Comparison of ENCODE assay signal across 8 cellular contexts in genomic region chr17:51165680-51166197, GRCh38. TPM values are rescaled to one million over a fixed set of nuclear protein-coding genes. Genes with fewer than 3 reads are reported as not detected.
DNase-seq lines count a peak whose midpoint lies in the region; ATAC-seq and TF ChIP-seq lines count a peak whose summit lies in the region.

No MANE protein-coding gene starts in this region.

- H3K4me1 ChIP-seq in BE2C, result no peaks in the 10 kb centered on the region
- peaks cover 16% of the 10 kb centered on the region for H3K4me1 ChIP-seq in adipocyte (ENCODE audit: control insufficient read depth, insufficient read depth, low read length)
- peaks cover 9% of the 10 kb centered on the region for H3K4me1 ChIP-seq in smooth muscle cell (ENCODE audit: low read depth)

- H3K9me3 ChIP-seq in BE2C (no peaks in the 10 kb centered on the region), KOPT-K1 (ENCODE audit: insufficient read depth, low read length, poor library complexity, severe bottlenecking) (no peaks in the 10 kb centered on the region), adipocyte (ENCODE audit: control insufficient read depth, low read length) (no peaks in the 10 kb centered on the region), iPS-18c (ENCODE audit: control insufficient read depth, insufficient read depth, low read length) (peaks cover 3% of the 10 kb centered on the region), smooth muscle cell (replicated peaks; ENCODE audit: low read depth) (no peaks in the 10 kb centered on the region)

- H3K79me2 ChIP-seq in smooth muscle cell (ENCODE audit: low read depth), result peaks cover 16% of the 10 kb centered on the region

- no peak for TF ChIP-seq CTCF in BE2C (IDR thresholded peaks at IDR 0.05; ENCODE audit: low read depth, low read length)
- no peak for TF ChIP-seq CTCF in smooth muscle cell (IDR thresholded peaks at IDR 0.05; ENCODE audit: borderline replicate concordance, insufficient read depth, poor library complexity, severe bottlenecking)

- H4K20me1 ChIP-seq in smooth muscle cell (ENCODE audit: low read depth), result peaks cover 25% of the 10 kb centered on the region

- H3K4me3 ChIP-seq in BE2C (ENCODE audit: low read depth, low read length) (peak overlapping the region; percentile 94), adipocyte (ENCODE audit: low read length) (peak overlapping the region; percentile 94), iPS-18c (ENCODE audit: insufficient read depth, low read depth, low read length) (peak overlapping the region; percentile 96), smooth muscle cell (peak overlapping the region; percentile 92)

- H3K9ac ChIP-seq in adipocyte (ENCODE audit: low read length) (peak overlapping the region; percentile 95), smooth muscle cell (ENCODE audit: low read depth) (peak overlapping the region; percentile 86)

- H2AFZ ChIP-seq in smooth muscle cell (ENCODE audit: low read depth), result peak overlapping the region; percentile 69

- peak; percentile 22 for ATAC-seq in GM19043 (IDR thresholded peaks at IDR 0.05; ENCODE audit: low read depth, unreplicated experiment)
- no peak for ATAC-seq in GM18858 (IDR thresholded peaks at IDR 0.05; ENCODE audit: unreplicated experiment)

- H3K27me3 ChIP-seq in BE2C, result no peaks in the 10 kb centered on the region
- H3K27me3 ChIP-seq in adipocyte (replicated peaks; ENCODE audit: control insufficient read depth, insufficient read depth, low read length), result no peaks in the 10 kb centered on the region
- H3K27me3 ChIP-seq in smooth muscle cell (ENCODE audit: low read depth), result no peaks in the 10 kb centered on the region

- DNase-seq in BE2C (peak; percentile 54), adipocyte (ENCODE audit: low read depth) (no peak), smooth muscle cell (lab: John Stamatoyannopoulos, UW; ENCODE audit: unreplicated experiment) (no peak)
- DNase-seq in effector CD8-positive, alpha-beta T cell (lab: John Stamatoyannopoulos, UW), result no peak

- peaks cover 10% of the 10 kb centered on the region for H3F3A ChIP-seq in smooth muscle cell (ENCODE audit: low read depth)

- peak overlapping the region; percentile 92 for H3K27ac ChIP-seq in KOPT-K1 (ENCODE audit: low read depth, low read length, poor library complexity, severe bottlenecking)
- H3K27ac ChIP-seq in smooth muscle cell (ENCODE audit: low read depth), result peak overlapping the region; percentile 54

- WGBS in smooth muscle cell (ENCODE audit: low lambda C conversion rate), result 3% methylated on average over 21 of the region's 21 CpGs

- H3K36me3 ChIP-seq in BE2C (peaks cover 69% of the 10 kb centered on the region), KOPT-K1 (ENCODE audit: insufficient read depth, low read length) (peaks cover 61% of the 10 kb centered on the region), adipocyte (ENCODE audit: control insufficient read depth, insufficient read depth, low read length, severe bottlenecking) (peaks cover 55% of the 10 kb centered on the region), smooth muscle cell (ENCODE audit: low read depth) (peaks cover 11% of the 10 kb centered on the region)

- peak overlapping the region; percentile 96 for H3K4me2 ChIP-seq in smooth muscle cell

RNA-seq across cellular contexts. Expression of gene NME2, which starts 0.5 kb away (rescaled TPM):
- polyA plus RNA-seq in BE2C (2012; ENCODE audit: insufficient read depth, insufficient read length, low read depth), result 799 TPM
- total RNA-seq in smooth muscle cell, result 376 and 496 TPM in 2 replicates
- 675 and 678 TPM in 2 replicates for polyA plus RNA-seq in smooth muscle cell

RNA-seq across cellular contexts. Expression of gene NME1, which starts 12.4 kb away (rescaled TPM):
- polyA plus RNA-seq in BE2C (2012; ENCODE audit: insufficient read depth, insufficient read length, low read depth), result 506 TPM
- total RNA-seq in smooth muscle cell, result 95.5 and 119 TPM in 2 replicates
- 222 and 233 TPM in 2 replicates for polyA plus RNA-seq in smooth muscle cell

RNA-seq across cellular contexts. Expression of gene SPAG9, which starts 45.1 kb away (rescaled TPM):
- 47.6 TPM for polyA plus RNA-seq in BE2C (2012; ENCODE audit: insufficient read depth, insufficient read length, low read depth)
- total RNA-seq in smooth muscle cell, result 64.8 and 81.1 TPM in 2 replicates
- polyA plus RNA-seq in smooth muscle cell, result 25.1 and 29.1 TPM in 2 replicates
